In the genomic region with DNA sequence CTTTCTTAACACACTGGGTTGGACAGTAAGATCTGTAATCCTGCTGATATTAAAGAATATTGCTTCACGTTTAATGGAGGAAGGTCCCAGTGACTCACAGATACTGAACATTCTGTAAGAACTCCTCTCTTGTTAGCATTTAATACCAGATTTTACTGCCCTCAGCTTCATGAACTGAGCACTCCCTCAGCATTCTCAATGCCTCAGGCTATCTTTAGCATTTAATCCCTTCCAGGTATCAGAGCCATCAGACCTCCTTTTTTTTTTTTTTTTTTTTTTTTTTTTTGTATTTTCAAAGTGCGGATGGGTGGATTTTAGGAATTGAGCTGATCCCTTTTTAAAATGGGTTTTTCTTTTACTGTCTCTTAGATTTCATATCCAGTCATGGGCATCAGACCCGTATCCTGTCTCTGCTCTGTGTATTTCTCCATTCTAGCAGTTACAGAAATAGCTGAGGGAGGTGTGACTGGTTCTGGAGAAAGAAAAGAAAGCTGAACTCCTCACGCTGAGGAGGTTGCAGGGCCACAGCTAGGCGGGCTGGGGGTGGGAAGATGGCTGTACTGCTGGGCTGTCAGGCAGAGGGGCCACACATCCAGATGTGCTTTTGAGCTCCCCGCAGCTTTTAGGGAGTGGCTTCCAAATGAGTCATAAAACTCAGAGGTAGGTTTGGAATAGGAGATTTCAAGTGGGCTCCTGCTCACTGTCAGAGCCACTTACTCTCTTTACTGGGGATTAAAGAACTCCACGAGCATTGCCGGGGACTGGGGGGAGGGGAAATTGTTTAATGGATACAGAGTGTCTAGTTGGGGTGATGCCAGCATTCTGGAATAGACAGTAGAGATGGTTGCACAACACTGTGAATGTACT, we compare ENCODE assay signal across 14 cellular contexts.
A peak's percentile ranks its signal among the peaks of the same experiment; 100 is the strongest.
DNase-seq lines count a peak whose midpoint lies in the region; ATAC-seq and TF ChIP-seq lines count a peak whose summit lies in the region.
"Had no signal": no experiment of that assay in that cellular context is flagged by ENCODE, and none has a peak within 500 bp of the region (broad histone marks: within the 10 kb centered on the region; RNA-seq: fewer than 3 reads in every experiment).

No MANE protein-coding gene starts in this region.

- H3K27me3 ChIP-seq in A673 (replicated peaks; ENCODE audit: insufficient read depth, low read depth, low read length, poor library complexity) (no peaks in the 10 kb centered on the region), right cardiac atrium (ENCODE audit: control insufficient read depth, insufficient read depth) (no peaks in the 10 kb centered on the region)
- H3K27me3 ChIP-seq: uterus had no signal

- no peak for TF ChIP-seq CTCF in A673 (conservative IDR thresholded peaks at IDR 0.05; ENCODE audit: low read depth, low read length)

- intact Hi-C loops in A673 (cut with micrococcal nuclease; ENCODE audit: unreplicated experiment): no loop called here
- intact Hi-C loops in right cardiac atrium (cut with DNase I): no loop called here

- no peak overlapping the region for H3K27ac ChIP-seq in A673 (ENCODE audit: low read depth, low read length, poor library complexity, severe bottlenecking)
- peak overlapping the region; percentile 34 for H3K27ac ChIP-seq in right cardiac atrium (ENCODE audit: low read length)

- ATAC-seq in SK-N-SH treated with all-trans-retinoic acid at 6 μM for 48 hours: no peak
- ATAC-seq in right cardiac atrium: peak; percentile 42 to 48
- ATAC-seq: stimulated activated memory B cell treated with anti-CD40 and anti-IgM and Interleukin-4, amounts not matched to agents 10 μg/mL and 1 μg/mL and 100 μg/mL, for 72 hours had no signal

- CTCF ChIA-PET in A673 (lab: Charles Lee): no interaction called here

- POLR2A ChIA-PET in A673 (lab: Charles Lee; ENCODE audit: low non-redundant PET): interaction anchor here (0.9 kb wide), 1 partner anchor 225 kb away, joined by 4 read pairs; no protein-coding TSS in a partner anchor

- no peaks in the 10 kb centered on the region for H3K9me3 ChIP-seq in A673 (ENCODE audit: low read depth, low read length, poor library complexity, severe bottlenecking)
- no peaks in the 10 kb centered on the region for H3K9me3 ChIP-seq in right cardiac atrium (ENCODE audit: control insufficient read depth, low read length)
- H3K9me3 ChIP-seq: uterus had no signal

- H3K4me1 ChIP-seq in A673 (ENCODE audit: insufficient read depth, low read length, poor library complexity, severe bottlenecking) (no peaks in the 10 kb centered on the region), right cardiac atrium (ENCODE audit: control insufficient read depth, insufficient read depth, low read length) (no peaks in the 10 kb centered on the region)
- H3K4me1 ChIP-seq: uterus had no signal

- no peaks in the 10 kb centered on the region for H3K36me3 ChIP-seq in A673 (ENCODE audit: insufficient read depth, low read length, poor library complexity, severe bottlenecking)
- H3K36me3 ChIP-seq: uterus had no signal

- no peak overlapping the region for H3K4me3 ChIP-seq in A673 (ENCODE audit: low read depth, low read length, poor library complexity, severe bottlenecking)
- H3K4me3 ChIP-seq in right cardiac atrium (ENCODE audit: low read length): no peak overlapping the region
- H3K4me3 ChIP-seq: uterus had no signal

- 31% methylated on average over 8 of the region's 8 CpGs for WGBS in right cardiac atrium

- DNase-seq in A673 (ENCODE audit: low spot score) (peak; percentile 68), HCEC 1CT (peak; percentile 64), right cardiac atrium (peak in 1 of 3 donors; percentile 41), amniotic stem cell (lab: John Stamatoyannopoulos, UW) (no peak)
- no peak for DNase-seq in activated effector memory CD4-positive, alpha-beta T cell treated with Interleukin-2 at 50 U/mL for 16 hours
- DNase-seq in activated CD4-positive, alpha-beta T cell treated with anti-CD3 and anti-CD28 coated beads, Interleukin-2, amount 50 U/mL, for 1 hour: no peak
- no peak for DNase-seq in stimulated activated CD4-positive, alpha-beta T cell treated with anti-CD3 and anti-CD28 coated beads, Interleukin-4, amount 100 ng/mL, for 24 hours
- DNase-seq: ACHN; activated CD4-positive, alpha-beta T cell treated with anti-CD3 and anti-CD28 coated beads for 4 hours; stimulated activated CD4-positive, alpha-beta T cell treated with anti-CD3 and anti-CD28 coated beads, Interleukin-2, amount 100 ng/mL, for 24 hours; SW 1271 had no signal

- no TSS peak for BruUV-seq in A673 (replicated peaks; lab: Mats Ljungman, UMichigan)

TF ChIP-seq in SK-N-SH treated with all-trans-retinoic acid at 6 μM for 48 hours, 23 proteins besides CTCF, POLR2A, EP300 and RAD21:
- TF ChIP-seq, protein P1, sequence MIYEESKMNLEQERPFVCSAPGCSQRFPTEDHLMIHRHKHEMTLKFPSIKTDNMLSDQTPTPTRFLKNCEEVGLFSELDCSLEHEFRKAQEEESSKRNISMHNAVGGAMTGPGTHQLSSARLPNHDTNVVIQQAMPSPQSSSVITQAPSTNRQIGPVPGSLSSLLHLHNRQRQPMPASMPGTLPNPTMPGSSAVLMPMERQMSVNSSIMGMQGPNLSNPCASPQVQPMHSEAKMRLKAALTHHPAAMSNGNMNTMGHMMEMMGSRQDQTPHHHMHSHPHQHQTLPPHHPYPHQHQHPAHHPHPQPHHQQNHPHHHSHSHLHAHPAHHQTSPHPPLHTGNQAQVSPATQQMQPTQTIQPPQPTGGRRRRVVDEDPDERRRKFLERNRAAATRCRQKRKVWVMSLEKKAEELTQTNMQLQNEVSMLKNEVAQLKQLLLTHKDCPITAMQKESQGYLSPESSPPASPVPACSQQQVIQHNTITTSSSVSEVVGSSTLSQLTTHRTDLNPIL (CRISPR knock-in tag; IDR thresholded peaks at IDR 0.05; ENCODE audit: low read depth): no peak
- peak; percentile 94 for TF ChIP-seq ISL1 (CRISPR knock-in tag; IDR thresholded peaks at IDR 0.05)
- no peak for TF ChIP-seq GLIS3 (CRISPR knock-in tag; IDR thresholded peaks at IDR 0.05)
- TF ChIP-seq ZC3H10 (CRISPR knock-in tag; IDR thresholded peaks at IDR 0.05): no peak

Comparison
In these comparisons a context has a peak if more than half of its experiments do, and no peak if none do; other contexts are left out.
1. DNase-seq: peak in A673 (single experiment) and HCEC 1CT (single experiment); none in amniotic stem cell (single experiment), activated effector memory CD4-positive, alpha-beta T cell treated with Interleukin-2 at 50 U/mL for 16 hours (single experiment), activated CD4-positive, alpha-beta T cell treated with anti-CD3 and anti-CD28 coated beads, Interleukin-2, amount 50 U/mL, for 1 hour (single experiment) and stimulated activated CD4-positive, alpha-beta T cell treated with anti-CD3 and anti-CD28 coated beads, Interleukin-4, amount 100 ng/mL, for 24 hours (single experiment).